In the genomic region with DNA sequence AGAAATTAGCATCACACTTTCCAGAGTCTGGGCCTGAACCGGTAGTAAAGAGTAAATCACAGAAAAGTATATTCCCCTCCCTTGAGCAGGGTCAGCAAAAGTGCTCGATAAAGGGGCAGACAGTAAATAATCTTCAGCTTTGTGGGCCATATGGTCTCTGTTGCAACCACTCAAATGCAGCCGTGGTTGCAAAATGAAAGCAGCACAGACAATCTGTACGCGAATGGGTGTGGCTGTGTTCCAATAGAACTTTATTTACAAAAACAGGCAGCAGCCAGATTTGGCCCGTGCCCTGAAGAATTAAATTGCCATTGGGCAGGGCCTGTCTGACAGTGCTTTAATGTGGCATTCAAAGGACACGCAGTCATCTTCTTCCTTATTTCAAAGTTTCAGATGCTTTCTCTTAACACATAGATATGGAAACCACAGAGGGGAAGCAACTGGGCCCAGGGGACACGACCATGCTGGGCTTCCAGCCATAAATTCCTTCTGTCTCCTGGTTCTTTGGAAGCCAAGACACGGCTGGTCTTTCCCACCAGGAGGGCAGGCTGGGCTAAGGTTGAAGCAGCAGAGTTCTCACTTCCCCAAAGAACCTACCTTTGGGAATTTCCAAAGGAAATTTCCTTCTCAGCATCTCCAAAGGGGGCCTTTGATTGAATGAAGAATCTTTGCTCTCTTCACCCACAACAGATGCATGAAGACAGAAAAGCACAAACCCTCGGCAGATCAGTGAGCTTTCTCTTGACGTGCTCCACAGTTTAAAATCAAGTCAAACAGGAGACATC, we compare ENCODE assay signal across 8 cellular contexts.
DNase-seq lines count a peak whose midpoint lies in the region; ATAC-seq and TF ChIP-seq lines count a peak whose summit lies in the region.

No MANE protein-coding gene starts in this region.

- no peak for ATAC-seq in GM19324 (IDR thresholded peaks at IDR 0.05; ENCODE audit: low FRiP score, unreplicated experiment)

- WGBS in hepatocyte (ENCODE audit: low lambda C conversion rate, missing lambda C conversion rate), result 38% methylated on average over 11 of the region's 11 CpGs

- H3K4me1 ChIP-seq in hepatocyte (ENCODE audit: insufficient read depth), result peaks cover 34% of the 10 kb centered on the region

- H3K4me3 ChIP-seq in LNCaP clone FGC (ENCODE audit: low read depth, low read length) (peak overlapping the region; percentile 5; the same call in 1 of the 2 replicates), WI38 (ENCODE audit: low read depth, low read length) (peak overlapping the region; percentile 22), hepatocyte (no peak overlapping the region)

- DNase-seq in G401 (ENCODE audit: low spot score) (peak; percentile 15), LNCaP clone FGC (ENCODE audit: low read depth) (peak; percentile 69), hepatocyte (ENCODE audit: low spot score) (peak; percentile 69), type B pancreatic cell (ENCODE audit: extremely low spot score, unreplicated experiment) (no peak), GOT3 (lab: John Stamatoyannopoulos, UW) (no peak), NCI-H128 (lab: John Stamatoyannopoulos, UW; ENCODE audit: unreplicated experiment) (no peak)

- no peaks in the 10 kb centered on the region for H3K9me3 ChIP-seq in hepatocyte (ENCODE audit: low read depth)

- H4K20me1 ChIP-seq in hepatocyte (ENCODE audit: insufficient read depth, poor library complexity, severe bottlenecking), result no peaks in the 10 kb centered on the region

- H3K9me2 ChIP-seq in hepatocyte (replicated peaks; ENCODE audit: insufficient read depth), result no peaks in the 10 kb centered on the region

- H3K36me3 Mint-ChIP-seq in type B pancreatic cell, result no peaks in the 10 kb centered on the region

- H2AFZ ChIP-seq in hepatocyte, result no peak overlapping the region

- H3K27me3 Mint-ChIP-seq in type B pancreatic cell, result no peaks in the 10 kb centered on the region

- in situ Hi-C loops in G401 (cut with HindIII; ENCODE audit: low sequenced_read_pairs), result no loop called here

- TF ChIP-seq CTCF in LNCaP clone FGC (IDR thresholded peaks at IDR 0.05; ENCODE audit: control insufficient read depth, extremely low read depth, insufficient read depth) (no peak), WI38 (IDR thresholded peaks at IDR 0.05; ENCODE audit: low read depth, low read length) (no peak), hepatocyte (IDR thresholded peaks at IDR 0.05; ENCODE audit: poor library complexity) (no peak), type B pancreatic cell (conservative IDR thresholded peaks at IDR 0.05) (no peak)

- H3K27ac ChIP-seq in hepatocyte, result peak overlapping the region; percentile 87

- no peaks in the 10 kb centered on the region for H3K27me3 ChIP-seq in hepatocyte

- H3K36me3 ChIP-seq in hepatocyte (replicated peaks; ENCODE audit: insufficient read depth, low read depth), result no peaks in the 10 kb centered on the region

- H3K4me3 Mint-ChIP-seq in type B pancreatic cell, result peak overlapping the region; percentile 35

- H3K9me3 Mint-ChIP-seq in type B pancreatic cell, result no peaks in the 10 kb centered on the region

- peak overlapping the region; percentile 69 for H3K27ac Mint-ChIP-seq in type B pancreatic cell

- H3K4me1 Mint-ChIP-seq in type B pancreatic cell (ENCODE audit: unreplicated experiment), result peaks cover 47% of the 10 kb centered on the region

- no peaks in the 10 kb centered on the region for H3K79me2 ChIP-seq in hepatocyte

- H3K4me2 ChIP-seq in hepatocyte, result peak overlapping the region; percentile 43

Comparison
In these comparisons a context has a peak if more than half of its experiments do, and no peak if none do; other contexts are left out.
1. DNase-seq: peak in G401 (single experiment), LNCaP clone FGC (single experiment) and hepatocyte (single experiment); none in type B pancreatic cell (single experiment), GOT3 (single experiment) and NCI-H128 (single experiment).